35 cellular contexts compared by ENCODE assay signal in the genomic region with DNA sequence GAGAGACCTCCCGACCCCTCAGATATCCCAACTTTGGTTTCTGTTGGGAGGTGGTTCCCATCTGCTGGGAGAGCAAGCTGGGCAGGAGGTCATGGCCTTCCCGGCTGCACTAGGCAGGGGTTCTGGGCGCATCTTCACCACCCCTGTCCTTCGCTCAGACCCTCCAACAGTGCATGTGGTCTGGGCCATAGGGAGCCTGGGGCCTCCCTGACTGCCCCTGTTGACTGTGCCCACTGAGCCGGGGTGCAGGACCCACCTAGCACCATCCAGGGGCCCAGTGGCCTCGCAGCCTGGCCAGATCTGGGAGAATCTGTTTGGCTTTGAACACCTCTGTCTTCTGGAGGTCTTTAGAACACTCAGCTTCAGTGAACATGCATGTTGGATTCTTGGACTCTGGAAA. TPM values are rescaled to one million over a fixed set of nuclear protein-coding genes. Genes with fewer than 3 reads are reported as not detected.
"Had no signal": no experiment of that assay in that cellular context is flagged by ENCODE, and none has a peak within 500 bp of the region (broad histone marks: within the 10 kb centered on the region; RNA-seq: fewer than 3 reads in every experiment).

No MANE protein-coding gene starts in this region.

- H3K36me3 ChIP-seq: brain microvascular endothelial cell, esophagus muscularis mucosa, gastrocnemius medialis, WERI-Rb-1 had no signal

- H3K4me3 ChIP-seq: coronary artery, dorsolateral prefrontal cortex, esophagus muscularis mucosa, gastrocnemius medialis had no signal

- H3K27me3 ChIP-seq: gastrocnemius medialis had no signal

- H3K4me1 Mint-ChIP-seq: endodermal cell had no signal

- H3K27ac Mint-ChIP-seq: activated B cell treated with CpG ODN at 0.5 μM for 24 hours; activated CD8-positive, alpha-beta memory T cell treated with anti-CD3 and anti-CD28 coated beads, Interleukin-2, amount 10 ng/mL, durations not matched to agents 7 days and 5 days; activated naive CD4-positive, alpha-beta T cell treated with anti-CD3 and anti-CD28 coated beads for 36 hours; activated naive CD4-positive, alpha-beta T cell treated with anti-CD3 and anti-CD28 coated beads, Interleukin-2, amount 50 U/mL, for 24 hours; activated T-helper 1 cell treated with anti-CD3 and anti-CD28 coated beads, Interleukin-12 subunit alpha, Interleukin-12 subunit beta, Interleukin-2, Interleukin-4 antibody, amounts not matched to agents 30 ng/mL and 10 ng/mL and 1 ng/mL, durations not matched to agents 14 hours and 24 hours and 36 hours; activated T-helper 2 cell treated with anti-CD3 and anti-CD28 coated beads, Interferon-gamma antibody, Interleukin-2, Interleukin-4, amounts not matched to agents 10 μg/mL and 5 μg/mL and 100 μg/mL, durations not matched to agents 14 hours and 24 hours and 36 hours; dendritic cell treated with granulocyte-macrophage colony-stimulating factor and Interleukin-4, amounts not matched to agents 40 ng/mL and 50 ng/mL, for 4 days; T-helper 2 cell treated with Interferon-gamma antibody and Interleukin-4, amounts not matched to agents 5 μg/mL and 100 μg/mL, for 36 hours had no signal

- H3K27ac ChIP-seq: brain microvascular endothelial cell, coronary artery, dorsolateral prefrontal cortex, esophagus muscularis mucosa, foreskin keratinocyte, gastrocnemius medialis, WERI-Rb-1 had no signal

- FAIRE-seq: astrocyte, bronchial epithelial cell had no signal

- H3K4me3 Mint-ChIP-seq: activated B cell treated with CpG ODN at 0.5 μM for 24 hours; activated CD8-positive, alpha-beta memory T cell treated with anti-CD3 and anti-CD28 coated beads, Interleukin-2, amount 10 ng/mL, durations not matched to agents 7 days and 5 days; activated CD8-positive, alpha-beta T cell treated with anti-CD3 and anti-CD28 coated beads, Interleukin-2, amount 10 ng/mL, durations not matched to agents 7 days and 5 days; activated naive CD4-positive, alpha-beta T cell treated with anti-CD3 and anti-CD28 coated beads for 36 hours; activated naive CD4-positive, alpha-beta T cell treated with anti-CD3 and anti-CD28 coated beads, Interleukin-2, amount 50 U/mL, for 24 hours; activated T-helper 1 cell treated with anti-CD3 and anti-CD28 coated beads, Interleukin-12 subunit alpha, Interleukin-12 subunit beta, Interleukin-2, Interleukin-4 antibody, amounts not matched to agents 30 ng/mL and 10 ng/mL and 1 ng/mL, durations not matched to agents 14 hours and 24 hours and 36 hours; central memory CD8-positive, alpha-beta T cell; dendritic cell treated with granulocyte-macrophage colony-stimulating factor and Interleukin-4, amounts not matched to agents 40 ng/mL and 50 ng/mL, for 4 days; endodermal cell; T-helper 17 cell; T-helper 2 cell treated with Interferon-gamma antibody and Interleukin-4, amounts not matched to agents 5 μg/mL and 100 μg/mL, for 36 hours had no signal

- H3K9me3 ChIP-seq: esophagus muscularis mucosa, gastrocnemius medialis had no signal

- DNase-seq: activated B cell treated with CpG ODN at 0.5 μM for 24 hours; activated CD4-positive, alpha-beta T cell treated with anti-CD3 and anti-CD28 coated beads for 48 hours; activated CD4-positive, alpha-beta T cell treated with anti-CD3 and anti-CD28 coated beads, Interleukin-2, amount 50 U/mL, for 1 hour; activated CD4-positive, alpha-beta T cell treated with anti-CD3 and anti-CD28 coated beads, Interleukin-2, amount 50 U/mL, for 48 hours; activated CD8-positive, alpha-beta memory T cell treated with anti-CD3 and anti-CD28 coated beads, Interleukin-2, amount 10 ng/mL, durations not matched to agents 7 days and 5 days; activated CD8-positive, alpha-beta memory T cell treated with anti-CD3 and anti-CD28 coated beads, Interleukin-2, amount 50 U/mL, for 4 hours; activated CD8-positive, alpha-beta T cell treated with anti-CD3 and anti-CD28 coated beads, Interleukin-2, amount 10 ng/mL, durations not matched to agents 7 days and 5 days; activated effector memory CD4-positive, alpha-beta T cell treated with anti-CD3 and anti-CD28 coated beads, Interleukin-2, amount 50 U/mL, for 16 hours; activated naive CD4-positive, alpha-beta T cell treated with anti-CD3 and anti-CD28 coated beads for 36 hours; activated T-cell treated with anti-CD3 and anti-CD28 coated beads, Interleukin-2, amount 50 U/mL, for 1 hour; activated T-cell treated with anti-CD3 and anti-CD28 coated beads, Interleukin-2, amount 50 U/mL, for 48 hours; amniotic stem cell; anterior cingulate cortex; brain microvascular endothelial cell; dorsolateral prefrontal cortex; effector memory CD4-positive, alpha-beta T cell; endodermal cell; foreskin keratinocyte; gastrocnemius medialis; T-helper 1 cell; T-helper 17 cell; T1000; WERI-Rb-1 had no signal

- H3K27me3 Mint-ChIP-seq: activated CD8-positive, alpha-beta memory T cell treated with anti-CD3 and anti-CD28 coated beads, Interleukin-2, amount 10 ng/mL, durations not matched to agents 7 days and 5 days; activated naive CD4-positive, alpha-beta T cell treated with anti-CD3 and anti-CD28 coated beads, Interleukin-2, amount 50 U/mL, for 24 hours; central memory CD8-positive, alpha-beta T cell; T-helper 17 cell had no signal

- H3K36me3 Mint-ChIP-seq: activated CD8-positive, alpha-beta memory T cell treated with anti-CD3 and anti-CD28 coated beads, Interleukin-2, amount 10 ng/mL, durations not matched to agents 7 days and 5 days had no signal

- H3K4me1 ChIP-seq: foreskin keratinocyte, gastrocnemius medialis had no signal

- H3K9me3 Mint-ChIP-seq: activated B cell treated with CpG ODN at 0.5 μM for 24 hours; activated naive CD4-positive, alpha-beta T cell treated with anti-CD3 and anti-CD28 coated beads for 36 hours; activated naive CD4-positive, alpha-beta T cell treated with anti-CD3 and anti-CD28 coated beads, Interleukin-2, amount 50 U/mL, for 24 hours; activated T-helper 1 cell treated with anti-CD3 and anti-CD28 coated beads, Interleukin-12 subunit alpha, Interleukin-12 subunit beta, Interleukin-2, Interleukin-4 antibody, amounts not matched to agents 30 ng/mL and 10 ng/mL and 1 ng/mL, durations not matched to agents 14 hours and 24 hours and 36 hours; activated T-helper 2 cell treated with anti-CD3 and anti-CD28 coated beads, Interferon-gamma antibody, Interleukin-2, Interleukin-4, amounts not matched to agents 10 μg/mL and 5 μg/mL and 100 μg/mL, durations not matched to agents 14 hours and 24 hours and 36 hours; central memory CD8-positive, alpha-beta T cell; dendritic cell treated with granulocyte-macrophage colony-stimulating factor and Interleukin-4, amounts not matched to agents 40 ng/mL and 50 ng/mL, for 4 days; T-helper 2 cell treated with Interferon-gamma antibody and Interleukin-4, amounts not matched to agents 5 μg/mL and 100 μg/mL, for 36 hours had no signal

RNA-seq across cellular contexts. Expression of gene INMT, which starts 18.7 kb away (rescaled TPM):
- total RNA-seq: activated CD8-positive, alpha-beta memory T cell treated with anti-CD3 and anti-CD28 coated beads for 36 hours; activated CD8-positive, alpha-beta T cell treated with anti-CD3 and anti-CD28 coated beads, Interleukin-2, amount 10 ng/mL, durations not matched to agents 7 days and 5 days; activated T-helper 2 cell treated with anti-CD3 and anti-CD28 coated beads, Interferon-gamma antibody, Interleukin-2, Interleukin-4, amounts not matched to agents 10 μg/mL and 5 μg/mL and 100 μg/mL, durations not matched to agents 14 hours and 24 hours and 36 hours; foreskin keratinocyte had no signal
- polyA plus RNA-seq: foreskin keratinocyte had no signal

RNA-seq across cellular contexts. Expression of gene CRHR2, which starts 51.0 kb away (rescaled TPM):
- total RNA-seq: activated B cell treated with CpG ODN at 0.5 μM for 24 hours; activated CD8-positive, alpha-beta memory T cell treated with anti-CD3 and anti-CD28 coated beads for 36 hours; activated CD8-positive, alpha-beta memory T cell treated with anti-CD3 and anti-CD28 coated beads, Interleukin-2, amount 10 ng/mL, durations not matched to agents 7 days and 5 days; activated CD8-positive, alpha-beta T cell treated with anti-CD3 and anti-CD28 coated beads, Interleukin-2, amount 10 ng/mL, durations not matched to agents 7 days and 5 days; activated naive CD4-positive, alpha-beta T cell treated with anti-CD3 and anti-CD28 coated beads for 36 hours; activated T-helper 1 cell treated with anti-CD3 and anti-CD28 coated beads, Interleukin-12 subunit alpha, Interleukin-12 subunit beta, Interleukin-2, Interleukin-4 antibody, amounts not matched to agents 30 ng/mL and 10 ng/mL and 1 ng/mL, durations not matched to agents 14 hours and 24 hours and 36 hours; activated T-helper 2 cell treated with anti-CD3 and anti-CD28 coated beads, Interferon-gamma antibody, Interleukin-2, Interleukin-4, amounts not matched to agents 10 μg/mL and 5 μg/mL and 100 μg/mL, durations not matched to agents 14 hours and 24 hours and 36 hours; astrocyte; bronchial epithelial cell; endodermal cell; epithelial cell of proximal tubule; foreskin keratinocyte; T-helper 17 cell had no signal
- polyA plus RNA-seq: foreskin keratinocyte had no signal
